Comparison of ENCODE assay signal across 7 cellular contexts in genomic region chr2:241701155-241701404, GRCh38. TPM values are rescaled to one million over a fixed set of nuclear protein-coding genes. Genes with fewer than 3 reads are reported as not detected.
DNase-seq lines count a peak whose midpoint lies in the region; ATAC-seq and TF ChIP-seq lines count a peak whose summit lies in the region.

No MANE protein-coding gene starts in this region.

- intact Hi-C loops in lower lobe of right lung (cut with DNase I), result no loop called here

- peak; percentile 66 for DNase-seq in GM12864 (ENCODE audit: low read depth)
- DNase-seq in MG63, result no peak
- no peak for DNase-seq in astrocyte of the cerebellum (ENCODE audit: low read depth)
- no peak for DNase-seq in lower lobe of right lung
- no peak for DNase-seq in EL

- H3K4me3 ChIP-seq in GM12864 (ENCODE audit: low read depth, low read length) (peak overlapping the region; percentile 93), MG63 (peak overlapping the region; percentile 80), astrocyte of the cerebellum (ENCODE audit: low read depth, low read length) (peak overlapping the region; percentile 76), lower lobe of right lung (peak overlapping the region; percentile 88)

- peaks cover 14% of the 10 kb centered on the region for H3K36me3 ChIP-seq in MG63
- peaks cover 7% of the 10 kb centered on the region for H3K36me3 ChIP-seq in lower lobe of right lung

- H3K27ac ChIP-seq in lower lobe of right lung, result peak overlapping the region; percentile 94

- ATAC-seq in lower lobe of right lung (no peak), HG03565 (IDR thresholded peaks at IDR 0.05; ENCODE audit: unreplicated experiment) (no peak), GM19455 (IDR thresholded peaks at IDR 0.05; ENCODE audit: unreplicated experiment) (no peak)

- H3K27me3 ChIP-seq in MG63, result no peaks in the 10 kb centered on the region
- no peaks in the 10 kb centered on the region for H3K27me3 ChIP-seq in lower lobe of right lung (ENCODE audit: low read depth)

- H3K4me1 ChIP-seq in lower lobe of right lung, result peaks cover 19% of the 10 kb centered on the region

- in situ Hi-C loops in astrocyte of the cerebellum (cut with HindIII; ENCODE audit: low sequenced_read_pairs), result no loop called here

- peaks cover 4% of the 10 kb centered on the region; the same call in 1 of the 2 replicates for H3K9me3 ChIP-seq in MG63
- no peaks in the 10 kb centered on the region for H3K9me3 ChIP-seq in lower lobe of right lung

- TF ChIP-seq CTCF in GM12864 (IDR thresholded peaks at IDR 0.05; ENCODE audit: low read depth, low read length, missing control alignments) (peak; percentile 29), astrocyte of the cerebellum (IDR thresholded peaks at IDR 0.05; ENCODE audit: low read depth, low read length, missing control alignments) (peak; percentile 41), lower lobe of right lung (IDR thresholded peaks at IDR 0.05) (peak; percentile 40)

RNA-seq across cellular contexts. Expression of gene ING5, which starts 0.8 kb away (rescaled TPM):
- 10.3 and 45.2 TPM in 2 replicates for total RNA-seq in MG63 (2014; rRNA removed; shearing (Covaris generic); ENCODE audit: low replicate concordance)
- 36.5 TPM for total RNA-seq in lower lobe of right lung

RNA-seq across cellular contexts. Expression of gene DTYMK, which starts 14.5 kb away (rescaled TPM):
- total RNA-seq in MG63 (2014; rRNA removed; shearing (Covaris generic); ENCODE audit: low replicate concordance), result 48.4 and 87.7 TPM in 2 replicates
- total RNA-seq in lower lobe of right lung, result 17.3 TPM

RNA-seq across cellular contexts. Expression of gene D2HGDH, which starts 33.4 kb away (rescaled TPM):
- total RNA-seq in MG63 (2014; rRNA removed; shearing (Covaris generic); ENCODE audit: low replicate concordance), result 18.7 and 28.1 TPM in 2 replicates
- total RNA-seq in lower lobe of right lung, result 29.4 TPM
